Comparison of ENCODE assay signal across 19 cellular contexts in the genomic region with DNA sequence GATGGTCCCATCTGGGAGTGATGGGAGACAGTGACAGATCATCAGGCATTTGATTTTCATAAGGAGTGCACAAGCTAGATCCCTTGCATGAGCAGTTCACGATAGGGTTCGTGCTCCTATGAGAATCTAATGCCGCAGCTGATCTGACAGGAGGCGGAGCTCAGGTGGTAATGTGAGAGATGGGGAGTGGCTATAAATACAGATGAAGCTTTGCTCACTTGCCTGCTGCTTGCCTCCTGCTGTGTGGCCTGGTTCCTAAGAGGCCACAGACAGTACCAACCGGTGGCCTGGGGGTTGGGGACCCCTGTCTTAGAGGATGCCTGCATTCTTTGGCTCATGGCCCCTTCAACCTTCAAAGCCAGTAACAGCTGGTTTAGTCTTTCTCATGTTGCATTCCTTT.
DNase-seq lines count a peak whose midpoint lies in the region; ATAC-seq and TF ChIP-seq lines count a peak whose summit lies in the region.
"Had no signal": no experiment of that assay in that cellular context is flagged by ENCODE, and none has a peak within 500 bp of the region (broad histone marks: within the 10 kb centered on the region; RNA-seq: fewer than 3 reads in every experiment).

No MANE protein-coding gene starts in this region.

- H3K9ac ChIP-seq in KMS-11 = no peak overlapping the region
- H3K9ac ChIP-seq: BLaER1, GM23248 had no signal

- H2AFZ ChIP-seq in KMS-11 (ENCODE audit: low read depth) = no peak overlapping the region
- H2AFZ ChIP-seq: GM23248 had no signal

- ATAC-seq in WTC11 (no peak), right lobe of liver (no peak)
- ATAC-seq: CD8-positive, alpha-beta T cell; HCT116 had no signal

- intact Hi-C loops in right lobe of liver (cut with DNase I) = no loop called here

- CTCF ChIA-PET in WTC11 (lab: Charles Lee) = interaction anchor here (0.6 to 1.0 kb wide), 2 partner anchors 15 to 1088 kb away, joined by 3 to 4 read pairs; no protein-coding TSS in a partner anchor

- peaks cover 17% of the 10 kb centered on the region for H3K9me3 Mint-ChIP-seq in WTC11
- H3K9me3 Mint-ChIP-seq: HFFc6 had no signal

- no peak for TF ChIP-seq POLR2A in right lobe of liver (IDR thresholded peaks at IDR 0.05)

- H3K4me3 ChIP-seq in KMS-11 (IDR thresholded peaks at IDR 0.05; ENCODE audit: insufficient read depth, low read depth, low read length) (no peak overlapping the region), right lobe of liver (no peak overlapping the region)
- H3K4me3 ChIP-seq: BLaER1, GM23248 had no signal

- no peaks in the 10 kb centered on the region; the same call in 1 of the 2 replicates for H3K36me3 Mint-ChIP-seq in WTC11
- H3K36me3 Mint-ChIP-seq: CD8-positive, alpha-beta T cell had no signal

- H3K27me3 Mint-ChIP-seq in WTC11 (ENCODE audit: low read depth) = no peaks in the 10 kb centered on the region

- DNase-seq in NCI-H146 (lab: John Stamatoyannopoulos, UW) (peak; percentile 19), NCI-H146 treated with DMSO at 0.1 percent for 48 hours (lab: John Stamatoyannopoulos, UW; ENCODE audit: unreplicated experiment) (no peak), WTC11 (ENCODE audit: low spot score) (peak; percentile 22), right lobe of liver (no peak)
- no peak for DNase-seq in activated effector memory CD4-positive, alpha-beta T cell treated with anti-CD3 and anti-CD28 coated beads, Interleukin-2, amount 50 U/mL, for 16 hours
- DNase-seq: Caco-2; CD4-positive, CD25-positive, alpha-beta regulatory T cell; CD8-positive, alpha-beta T cell; DMS153; DND-41; GM23248; H9; HFFc6 had no signal

- WGBS in right lobe of liver (ENCODE audit: insufficient coverage, low coverage, low lambda C conversion rate, missing lambda C conversion rate) = 75% methylated on average over 4 of the region's 5 CpGs

- H4K20me1 ChIP-seq in KMS-11 (ENCODE audit: insufficient read depth) = no peaks in the 10 kb centered on the region
- H4K20me1 ChIP-seq: BLaER1 had no signal

- TF ChIP-seq CTCF in KMS-11 (conservative IDR thresholded peaks at IDR 0.05; ENCODE audit: low read depth, low read length) (no peak), WTC11 (IDR thresholded peaks at IDR 0.05) (no peak), right lobe of liver (IDR thresholded peaks at IDR 0.05) (no peak)

- peak overlapping the region; percentile 36; the same call in 1 of the 2 replicates for H3K4me2 ChIP-seq in KMS-11
- H3K4me2 ChIP-seq: BLaER1 had no signal

- peaks cover 4% of the 10 kb centered on the region; the same call in 1 of the 2 replicates for H3K4me1 Mint-ChIP-seq in WTC11
- H3K4me1 Mint-ChIP-seq: B cell; CD4-positive, CD25-positive, alpha-beta regulatory T cell had no signal

- H3K27ac ChIP-seq in KMS-11 (no peak overlapping the region), right lobe of liver (no peak overlapping the region)
- H3K27ac ChIP-seq: 22Rv1, BLaER1, C4-2B, GM23248 had no signal

- H3K4me1 ChIP-seq in KMS-11 (ENCODE audit: low read depth, poor library complexity, severe bottlenecking) (peaks cover 25% of the 10 kb centered on the region), right lobe of liver (no peaks in the 10 kb centered on the region)
- H3K4me1 ChIP-seq: Caco-2 had no signal

- no peaks in the 10 kb centered on the region for H3K36me3 ChIP-seq in KMS-11 (ENCODE audit: insufficient read depth)
- H3K36me3 ChIP-seq in right lobe of liver = no peaks in the 10 kb centered on the region
- H3K36me3 ChIP-seq: BLaER1 had no signal

- H3K27me3 ChIP-seq in KMS-11 (ENCODE audit: insufficient read depth, low read depth) = no peaks in the 10 kb centered on the region
- no peaks in the 10 kb centered on the region for H3K27me3 ChIP-seq in right lobe of liver
- H3K27me3 ChIP-seq: BLaER1 had no signal

- POLR2A ChIA-PET in WTC11 (lab: Charles Lee) = no interaction called here

- no peak overlapping the region for H3K27ac Mint-ChIP-seq in WTC11
- H3K27ac Mint-ChIP-seq: B cell; CD4-positive, CD25-positive, alpha-beta regulatory T cell; CD8-positive, alpha-beta T cell; H9; HFFc6 had no signal

- H3K79me2 ChIP-seq in KMS-11 (ENCODE audit: insufficient read depth, low read depth) = no peaks in the 10 kb centered on the region

- no peak overlapping the region for H3K4me3 Mint-ChIP-seq in WTC11
- H3K4me3 Mint-ChIP-seq: B cell; CD4-positive, CD25-positive, alpha-beta regulatory T cell; CD8-positive, alpha-beta T cell; H9; HFFc6 had no signal

- no peaks in the 10 kb centered on the region for H3K9me3 ChIP-seq in right lobe of liver
- H3K9me3 ChIP-seq: Caco-2 had no signal

TF ChIP-seq in WTC11, 78 proteins besides CTCF, POLR2A, EP300 and RAD21:
- TF ChIP-seq NFYB (CRISPR knock-in tag; conservative IDR thresholded peaks at IDR 0.05; ENCODE audit: low read depth) = no peak
- no peak for TF ChIP-seq ZBTB21 (CRISPR knock-in tag; IDR thresholded peaks at IDR 0.05; ENCODE audit: borderline replicate concordance)
- TF ChIP-seq, protein P1, sequence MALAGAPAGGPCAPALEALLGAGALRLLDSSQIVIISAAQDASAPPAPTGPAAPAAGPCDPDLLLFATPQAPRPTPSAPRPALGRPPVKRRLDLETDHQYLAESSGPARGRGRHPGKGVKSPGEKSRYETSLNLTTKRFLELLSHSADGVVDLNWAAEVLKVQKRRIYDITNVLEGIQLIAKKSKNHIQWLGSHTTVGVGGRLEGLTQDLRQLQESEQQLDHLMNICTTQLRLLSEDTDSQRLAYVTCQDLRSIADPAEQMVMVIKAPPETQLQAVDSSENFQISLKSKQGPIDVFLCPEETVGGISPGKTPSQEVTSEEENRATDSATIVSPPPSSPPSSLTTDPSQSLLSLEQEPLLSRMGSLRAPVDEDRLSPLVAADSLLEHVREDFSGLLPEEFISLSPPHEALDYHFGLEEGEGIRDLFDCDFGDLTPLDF (CRISPR knock-in tag; IDR thresholded peaks at IDR 0.05) = no peak
TF ChIP-seq in WTC11: peak in this region for 0.

Comparison
In these comparisons a context has a peak if more than half of its experiments do, and no peak if none do; other contexts are left out.
1. DNase-seq: peak in NCI-H146 (single experiment) and WTC11 (single experiment); none in NCI-H146 treated with DMSO at 0.1 percent for 48 hours (single experiment), activated effector memory CD4-positive, alpha-beta T cell treated with anti-CD3 and anti-CD28 coated beads, Interleukin-2, amount 50 U/mL, for 16 hours (single experiment) and right lobe of liver (0 of 3).